In the genomic region with DNA sequence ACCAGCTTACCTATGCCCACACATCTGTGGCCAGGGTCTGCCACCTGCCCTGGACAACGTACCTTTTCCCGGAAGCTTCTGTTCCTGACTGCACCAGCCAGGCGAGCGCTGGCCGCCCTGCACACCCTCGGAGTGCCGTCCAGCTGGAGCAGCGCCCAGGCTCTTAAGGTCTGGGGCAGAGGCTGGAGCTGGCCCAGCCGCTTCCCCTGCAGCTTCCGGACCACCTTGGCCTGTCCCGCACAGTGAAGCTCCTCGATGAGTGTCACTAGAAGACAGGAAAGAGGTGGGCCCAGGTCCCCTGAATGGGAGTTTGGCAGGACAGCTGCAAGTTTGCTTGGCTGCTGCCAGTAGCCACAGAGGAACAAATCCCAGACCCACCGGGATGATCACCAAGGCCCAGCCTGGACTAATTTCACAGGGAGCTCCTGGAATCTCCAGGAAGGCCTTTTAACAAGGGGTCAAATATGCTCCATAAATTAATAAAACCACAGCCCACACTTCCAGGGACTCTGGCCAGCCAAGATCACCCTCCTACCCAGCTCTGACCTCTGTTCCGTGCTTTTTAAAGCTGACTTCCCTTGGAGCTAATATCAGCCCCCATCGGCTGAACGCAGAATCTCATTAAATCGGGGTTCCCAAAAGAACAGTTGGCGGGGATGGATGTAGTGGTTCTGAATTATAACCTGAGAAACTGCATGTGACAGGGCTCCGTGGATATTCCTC, we compare ENCODE assay signal across 17 cellular contexts.
DNase-seq lines count a peak whose midpoint lies in the region; ATAC-seq and TF ChIP-seq lines count a peak whose summit lies in the region.
"Had no signal": no experiment of that assay in that cellular context is flagged by ENCODE, and none has a peak within 500 bp of the region (broad histone marks: within the 10 kb centered on the region; RNA-seq: fewer than 3 reads in every experiment).

No MANE protein-coding gene starts in this region.

- intact Hi-C loops in activated B cell treated with CpG ODN at 0.5 μM for 24 hours (cut with micrococcal nuclease) (no loop called here), right cardiac atrium (cut with DNase I) (no loop called here), sigmoid colon (cut with DNase I) (no loop called here)
- intact Hi-C loops in activated CD4-positive, alpha-beta memory T cell treated with anti-CD3 and anti-CD28 coated beads for 36 hours (cut with micrococcal nuclease): no loop called here

- H3K79me2 ChIP-seq in osteoblast (ENCODE audit: insufficient read depth, low read length): no peaks in the 10 kb centered on the region

- CTCF ChIA-PET in activated B cell treated with CpG ODN at 0.5 μM for 24 hours (lab: Charles Lee): interaction anchor here (0.9 kb wide), 1 partner anchor 14 kb away, joined by 3 read pairs; no protein-coding TSS in a partner anchor
- CTCF ChIA-PET in activated CD4-positive, alpha-beta memory T cell treated with anti-CD3 and anti-CD28 coated beads for 36 hours (lab: Charles Lee): interaction anchor here (1.0 kb wide), 2 partner anchors 8 to 13 kb away, joined by 3 read pairs; no protein-coding TSS in a partner anchor

- peaks cover 2% of the 10 kb centered on the region for H3K4me1 ChIP-seq in right cardiac atrium (ENCODE audit: control insufficient read depth, insufficient read depth, low read length)
- peaks cover 0 to 24% (median 19%) of the 10 kb centered on the region in 4 donors for H3K4me1 ChIP-seq in sigmoid colon
- no peaks in the 10 kb centered on the region for H3K4me1 ChIP-seq in osteoblast (ENCODE audit: insufficient read depth, low read length)

- peaks cover 2% of the 10 kb centered on the region for H3K36me3 ChIP-seq in H7 (replicated peaks; ENCODE audit: control insufficient read depth, insufficient read depth, low read length)
- H3K36me3 ChIP-seq in sigmoid colon: peaks cover 0 to 15% (median 0%) of the 10 kb centered on the region in 4 donors
- H3K36me3 ChIP-seq in osteoblast (ENCODE audit: insufficient read depth, low read length): peaks cover 10% of the 10 kb centered on the region
- H3K36me3 ChIP-seq: WERI-Rb-1 had no signal

- TF ChIP-seq CTCF in activated B cell treated with CpG ODN at 0.5 μM for 24 hours (IDR thresholded peaks at IDR 0.05) (no peak), sigmoid colon (IDR thresholded peaks at IDR 0.05) (no peak), osteoblast (IDR thresholded peaks at IDR 0.05; ENCODE audit: extremely low read depth, low read depth, low read length) (no peak)

- H3K9me3 ChIP-seq in right cardiac atrium (ENCODE audit: control insufficient read depth, low read length): no peaks in the 10 kb centered on the region
- H3K9me3 ChIP-seq in sigmoid colon: no peaks in the 10 kb centered on the region
- H3K9me3 ChIP-seq in osteoblast (ENCODE audit: low read depth, low read length): no peaks in the 10 kb centered on the region
- H3K9me3 ChIP-seq: BLaER1 treated with 17β-estradiol and CSF1 and Interleukin-3, amounts not matched to agents 10 nM and 100 nM; SK-N-SH; suprapubic skin had no signal

- H3K27me3 ChIP-seq in H7 (ENCODE audit: control insufficient read depth, insufficient read depth, low read length) (no peaks in the 10 kb centered on the region), right cardiac atrium (ENCODE audit: control insufficient read depth, insufficient read depth) (no peaks in the 10 kb centered on the region), sigmoid colon (peaks cover 0 to 20% (median 4%) of the 10 kb centered on the region in 3 donors), osteoblast (ENCODE audit: insufficient read depth, low read length) (peaks cover 10% of the 10 kb centered on the region)
- H3K27me3 ChIP-seq: BLaER1 treated with 17β-estradiol and CSF1 and Interleukin-3, amounts not matched to agents 10 nM and 100 nM; brain microvascular endothelial cell had no signal

- H3K4me3 Mint-ChIP-seq in activated B cell treated with CpG ODN at 0.5 μM for 24 hours: no peak overlapping the region
- no peak overlapping the region for H3K4me3 Mint-ChIP-seq in activated CD4-positive, alpha-beta memory T cell treated with anti-CD3 and anti-CD28 coated beads for 36 hours

- H3K27me3 Mint-ChIP-seq in activated B cell treated with CpG ODN at 0.5 μM for 24 hours: no peaks in the 10 kb centered on the region
- no peaks in the 10 kb centered on the region for H3K27me3 Mint-ChIP-seq in activated CD4-positive, alpha-beta memory T cell treated with anti-CD3 and anti-CD28 coated beads for 36 hours

- no peak overlapping the region for H2AFZ ChIP-seq in osteoblast (ENCODE audit: low read length)

- ATAC-seq in activated B cell treated with CpG ODN at 0.5 μM for 24 hours (ENCODE audit: low read depth) (no peak), right cardiac atrium (peak; percentile 57 to 78), GM18502 (IDR thresholded peaks at IDR 0.05; ENCODE audit: poor library complexity, unreplicated experiment) (no peak)

- H3K4me2 ChIP-seq in osteoblast (ENCODE audit: insufficient read depth, low read length): no peak overlapping the region
- H3K4me2 ChIP-seq: BLaER1 treated with 17β-estradiol and CSF1 and Interleukin-3, amounts not matched to agents 10 nM and 100 nM; SK-N-SH had no signal

- no peak for TF ChIP-seq EP300 in sigmoid colon (IDR thresholded peaks at IDR 0.05)

- WGBS in right cardiac atrium: 38% methylated on average over 19 of the region's 19 CpGs
- 72 to 80% methylated on average over 19 of the region's 19 CpGs for WGBS in sigmoid colon, 2 donors

- DNase-seq in H7 (peak; percentile 48), activated B cell treated with CpG ODN at 0.5 μM for 24 hours (no peak), right cardiac atrium (peak; percentile 58 to 91 (median 88)), sigmoid colon (peak; percentile 80), NCI-H1105 (lab: John Stamatoyannopoulos, UW) (no peak), osteoblast (ENCODE audit: insufficient read length, low spot score, missing footprints) (no peak)
- DNase-seq in activated CD4-positive, alpha-beta memory T cell treated with anti-CD3 and anti-CD28 coated beads for 36 hours: no peak
- DNase-seq: activated naive CD4-positive, alpha-beta T cell; brain microvascular endothelial cell; effector CD4-positive, alpha-beta T cell; NCI-H226; SK-N-SH; stimulated activated CD4-positive, alpha-beta T cell treated with anti-CD3 and anti-CD28 coated beads, Interleukin-15, amount 100 ng/mL, for 24 hours; WERI-Rb-1 had no signal

- peak overlapping the region; percentile 41 for H3K27ac Mint-ChIP-seq in activated B cell treated with CpG ODN at 0.5 μM for 24 hours
- H3K27ac Mint-ChIP-seq in activated CD4-positive, alpha-beta memory T cell treated with anti-CD3 and anti-CD28 coated beads for 36 hours: no peak overlapping the region

- H4K20me1 ChIP-seq in osteoblast (ENCODE audit: insufficient read depth, low read length): no peaks in the 10 kb centered on the region

- POLR2A ChIA-PET in activated B cell treated with CpG ODN at 0.5 μM for 24 hours (lab: Charles Lee): interaction anchor here (0.5 to 1.3 kb wide), 4 partner anchors 10 to 413 kb away, joined by 3 to 4 read pairs (median 3); a partner anchor contains a TSS
- POLR2A ChIA-PET in activated CD4-positive, alpha-beta memory T cell treated with anti-CD3 and anti-CD28 coated beads for 36 hours (lab: Charles Lee): no interaction called here

- H3K9me3 Mint-ChIP-seq in activated B cell treated with CpG ODN at 0.5 μM for 24 hours: no peaks in the 10 kb centered on the region
- no peaks in the 10 kb centered on the region for H3K9me3 Mint-ChIP-seq in activated CD4-positive, alpha-beta memory T cell treated with anti-CD3 and anti-CD28 coated beads for 36 hours

- TF ChIP-seq POLR2A in sigmoid colon (IDR thresholded peaks at IDR 0.05): no peak

- H3K27ac ChIP-seq in right cardiac atrium (ENCODE audit: low read length) (no peak overlapping the region), sigmoid colon (peak overlapping the region in 3 of 4 donors; percentile 0 to 50 (median 36)), osteoblast (ENCODE audit: low read depth, low read length) (no peak overlapping the region)
- H3K27ac ChIP-seq: BLaER1 treated with 17β-estradiol and CSF1 and Interleukin-3, amounts not matched to agents 10 nM and 100 nM; brain microvascular endothelial cell; suprapubic skin; WERI-Rb-1 had no signal

- H3K4me3 ChIP-seq in H7 (ENCODE audit: insufficient read depth, low read depth, low read length) (no peak overlapping the region), right cardiac atrium (ENCODE audit: low read length) (no peak overlapping the region), sigmoid colon (no peak overlapping the region), osteoblast (ENCODE audit: insufficient read depth, low read length) (no peak overlapping the region)
- H3K4me3 ChIP-seq: BLaER1 treated with 17β-estradiol and CSF1 and Interleukin-3, amounts not matched to agents 10 nM and 100 nM; suprapubic skin had no signal

- peaks cover 32% of the 10 kb centered on the region for H3K36me3 Mint-ChIP-seq in activated B cell treated with CpG ODN at 0.5 μM for 24 hours (ENCODE audit: low read depth)
- peaks cover 5% of the 10 kb centered on the region for H3K36me3 Mint-ChIP-seq in activated CD4-positive, alpha-beta memory T cell treated with anti-CD3 and anti-CD28 coated beads for 36 hours

- peaks cover 30% of the 10 kb centered on the region for H3K4me1 Mint-ChIP-seq in activated B cell treated with CpG ODN at 0.5 μM for 24 hours
- peaks cover 9% of the 10 kb centered on the region for H3K4me1 Mint-ChIP-seq in activated CD4-positive, alpha-beta memory T cell treated with anti-CD3 and anti-CD28 coated beads for 36 hours (ENCODE audit: low read depth)

Comparison
In these comparisons a context has a peak if more than half of its experiments do, and no peak if none do; other contexts are left out.
1. DNase-seq: peak in H7 (single experiment), right cardiac atrium (3 of 3) and sigmoid colon (single experiment); none in activated B cell treated with CpG ODN at 0.5 μM for 24 hours (single experiment), NCI-H1105 (single experiment), activated CD4-positive, alpha-beta memory T cell treated with anti-CD3 and anti-CD28 coated beads for 36 hours (single experiment) and osteoblast (single experiment).
2. ATAC-seq: peak in right cardiac atrium (2 of 2); none in activated B cell treated with CpG ODN at 0.5 μM for 24 hours (single experiment) and GM18502 (single experiment).
3. H3K27ac ChIP-seq: peak in sigmoid colon (3 of 4); none in right cardiac atrium (single experiment) and osteoblast (single experiment).